Comparison of ENCODE assay signal across 8 cellular contexts in genomic region chr12:6647083-6647604, GRCh38. TPM values are rescaled to one million over a fixed set of nuclear protein-coding genes. Genes with fewer than 3 reads are reported as not detected.
DNase-seq lines count a peak whose midpoint lies in the region; ATAC-seq, FAIRE-seq and TF ChIP-seq lines count a peak whose summit lies in the region.

ACRBP (minus strand) TSS chr12:6647432; CDS start chr12:6647366, 66 bp downstream.

- no peak for FAIRE-seq in kidney (lab: Jason Lieb, UNC)

- H3K9me3 ChIP-seq in colonic mucosa (no peaks in the 10 kb centered on the region), kidney (ENCODE audit: control insufficient read depth in 1 of 2, low read length in 2 of 2) (no peaks in the 10 kb centered on the region), spleen (peaks cover 0 to 16% (median 4%) of the 10 kb centered on the region in 8 donors)

- intact Hi-C loops in colonic mucosa (cut with DNase I) = loop anchor here (1.0 kb wide), 1 partner anchor 29 kb away; no protein-coding TSS in a partner anchor
- intact Hi-C loops in kidney (cut with DNase I) = no loop called here
- intact Hi-C loops in spleen (cut with DNase I; ENCODE audit: low total_unique reads) = no loop called here

- H3K27ac ChIP-seq in colonic mucosa = no peak within 1 kb of the TSS
- H3K27ac ChIP-seq in kidney (ENCODE audit: low read depth in 2 of 2, low read length in 2 of 2) = no peak within 1 kb of the TSS
- H3K27ac ChIP-seq in spleen = peak within 1 kb of the TSS; percentile 58 to 88 (median 74)

- H3K4me3 ChIP-seq in colonic mucosa (peak within 1 kb of the TSS; percentile 38), kidney (ENCODE audit: low read length in 2 of 2) (peak within 1 kb of the TSS; percentile 46 to 51), spleen (peak within 1 kb of the TSS; percentile 19 to 71 (median 38))

- peaks cover 4% of the 10 kb centered on the region for H3K36me3 ChIP-seq in colonic mucosa
- peaks cover 14 to 21% of the 10 kb centered on the region in 2 donors for H3K36me3 ChIP-seq in kidney (ENCODE audit: control insufficient read depth in 1 of 2, insufficient read depth in 2 of 2, low read length in 2 of 2)
- peaks cover 0 to 50% (median 39%) of the 10 kb centered on the region in 6 donors for H3K36me3 ChIP-seq in spleen

- H3K4me1 ChIP-seq in colonic mucosa = no peaks in the 10 kb centered on the region
- peaks cover 0 to 4% of the 10 kb centered on the region in 2 donors for H3K4me1 ChIP-seq in kidney (ENCODE audit: control insufficient read depth in 1 of 2, insufficient read depth in 1 of 2, low read depth in 1 of 2, low read length in 2 of 2)
- H3K4me1 ChIP-seq in spleen = peaks cover 17 to 49% (median 35%) of the 10 kb centered on the region in 6 donors

- H3K27me3 ChIP-seq in colonic mucosa = no peaks in the 10 kb centered on the region
- no peaks in the 10 kb centered on the region for H3K27me3 ChIP-seq in spleen (replicated peaks in 1 of 7)

- WGBS in spleen, 5 donors = 2 to 10% (median 4%) methylated on average over 35 to 38 of the region's 38 CpGs

- no peak for ATAC-seq in GM18505 (IDR thresholded peaks at IDR 0.05; ENCODE audit: unreplicated experiment)
- ATAC-seq in GM21723 (IDR thresholded peaks at IDR 0.05; ENCODE audit: unreplicated experiment) = no peak

- peak; percentile 73 for TF ChIP-seq POLR2A in GM18505 (IDR thresholded peaks at IDR 0.05; ENCODE audit: borderline replicate concordance, extremely low read depth, insufficient read depth, insufficient read length)
- no peak for TF ChIP-seq POLR2A in spleen (IDR thresholded peaks at IDR 0.05)

- TF ChIP-seq CTCF in colonic mucosa (IDR thresholded peaks at IDR 0.05) = no peak
- no peak for TF ChIP-seq CTCF in kidney (IDR thresholded peaks at IDR 0.05; ENCODE audit: borderline replicate concordance, extremely low read depth, insufficient read depth)
- TF ChIP-seq CTCF in spleen (IDR thresholded peaks at IDR 0.05 in 8 of 11, conservative IDR thresholded peaks at IDR 0.05 in 3 of 11) = no peak

- peak within 1 kb of the TSS; percentile 58 to 66 for H3K9ac ChIP-seq in colonic mucosa (ENCODE audit: low read depth in 2 of 2, low read length in 2 of 2)
- H3K9ac ChIP-seq in kidney (ENCODE audit: low read length in 2 of 2) = peak within 1 kb of the TSS in 1 of 2 donors; percentile 73

- DNase-seq in NOMO-1 treated with dmso at 0.1 percent for 144 hours (lab: John Stamatoyannopoulos, UW; ENCODE audit: unreplicated experiment) = peak; percentile 37
- peak; percentile 82 for DNase-seq in colonic mucosa
- DNase-seq in kidney = peak; percentile 89
- DNase-seq in spleen = peak; percentile 94
- no peak for DNase-seq in COR-L47 (lab: John Stamatoyannopoulos, UW)
- DNase-seq in SW 1271 (lab: John Stamatoyannopoulos, UW) = no peak

RNA-seq across cellular contexts. Expression of gene ACRBP, which starts in this region (rescaled TPM):
- 1 to 10 TPM; 1.6 to 1.9 TPM for total RNA-seq in colonic mucosa
- 3.4 TPM for total RNA-seq in kidney
- 2.1 TPM for polyA plus RNA-seq in kidney (ENCODE audit: insufficient read depth, low read depth, low replicate concordance)
- 10 to 100 TPM; 13.2 to 41.7 (median 18.1) TPM for total RNA-seq in spleen
- 1 to 10 TPM; 7.2 to 8.8 (median 7.3) TPM for polyA plus RNA-seq in spleen

Comparison
In these comparisons a context has a peak if more than half of its experiments do, and no peak if none do; other contexts are left out.
1. DNase-seq: peak in NOMO-1 treated with dmso at 0.1 percent for 144 hours (single experiment), colonic mucosa (single experiment), kidney (single experiment) and spleen (single experiment); none in COR-L47 (single experiment) and SW 1271 (0 of 2).
2. H3K27ac ChIP-seq: peak in spleen (8 of 8); none in colonic mucosa (single experiment) and kidney (0 of 2).
3. Peak in every context shown above with its lines, with median percentiles within 50 percentile points of each other: H3K4me3 ChIP-seq.